ENCODE assay signal across 8 cellular contexts in the genomic region with DNA sequence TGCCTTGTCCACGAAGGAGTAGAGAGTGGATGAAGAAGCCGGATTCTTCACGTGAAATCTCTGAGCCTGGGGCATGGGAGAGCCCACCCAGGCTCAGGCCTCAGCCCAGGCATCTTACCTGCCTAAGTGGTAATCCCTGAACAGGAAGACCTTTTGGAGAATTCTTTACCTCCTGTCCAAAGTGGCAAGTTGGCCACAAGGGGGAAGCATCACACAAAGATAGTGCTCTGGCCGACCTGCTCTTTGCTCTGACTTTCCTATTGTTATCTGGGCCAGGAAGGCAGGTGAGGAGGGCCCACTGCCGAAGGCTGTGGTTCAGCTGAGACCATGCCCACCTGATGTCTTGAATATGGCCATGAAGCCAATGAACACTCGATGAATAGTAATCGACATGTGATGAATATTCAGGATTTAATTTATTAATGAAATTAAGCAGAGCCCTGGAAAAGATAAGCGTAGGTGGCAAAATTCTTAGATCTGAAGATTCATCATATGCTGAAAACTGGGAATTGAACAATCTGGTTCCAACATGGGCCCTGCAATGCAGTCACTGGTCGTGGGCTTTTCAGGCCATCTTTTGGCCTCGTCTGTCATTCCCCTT.
DNase-seq lines count a peak whose midpoint lies in the region; ATAC-seq and TF ChIP-seq lines count a peak whose summit lies in the region.

No MANE protein-coding gene starts in this region.

- H3K4me3 Mint-ChIP-seq in Calu3 (ENCODE audit: low read depth, unreplicated experiment): no peak overlapping the region
- H3K4me3 Mint-ChIP-seq in activated CD4-positive, alpha-beta memory T cell treated with anti-CD3 and anti-CD28 coated beads for 36 hours: no peak overlapping the region

- intact Hi-C loops in Calu3 (cut with micrococcal nuclease; ENCODE audit: unreplicated experiment): loop anchor here (1.0 to 2.0 kb wide), 3 partner anchors 110 to 638 kb away; no protein-coding TSS in a partner anchor
- intact Hi-C loops in activated CD4-positive, alpha-beta memory T cell treated with anti-CD3 and anti-CD28 coated beads for 36 hours (cut with micrococcal nuclease): loop anchor here (2.0 kb wide), 3 partner anchors 118 to 996 kb away; no protein-coding TSS in a partner anchor
- intact Hi-C loops in stomach (cut with DNase I; ENCODE audit: low total_unique reads): no loop called here

- TF ChIP-seq CTCF in Calu3 (IDR thresholded peaks at IDR 0.05; ENCODE audit: unreplicated experiment): peak; percentile 40
- peak in 5 of 7 experiments; percentile 40 to 70 (median 54) for TF ChIP-seq CTCF in stomach (IDR thresholded peaks at IDR 0.05)

- H3K27ac Mint-ChIP-seq in Calu3 (ENCODE audit: unreplicated experiment): no peak overlapping the region
- H3K27ac Mint-ChIP-seq in activated CD4-positive, alpha-beta memory T cell treated with anti-CD3 and anti-CD28 coated beads for 36 hours: no peak overlapping the region

- no peak overlapping the region for H3K27ac ChIP-seq in stomach

- CTCF ChIA-PET in Calu3 (lab: Charles Lee): no interaction called here
- CTCF ChIA-PET in activated CD4-positive, alpha-beta memory T cell treated with anti-CD3 and anti-CD28 coated beads for 36 hours (lab: Charles Lee): interaction anchor here (1.0 to 2.2 kb wide), 4 partner anchors 10 to 638 kb away, joined by 3 to 6 read pairs (median 4); no protein-coding TSS in a partner anchor

- no peaks in the 10 kb centered on the region for H3K4me1 ChIP-seq in stomach

- H3K4me3 ChIP-seq in stomach: no peak overlapping the region

- ATAC-seq in GM19452 (IDR thresholded peaks at IDR 0.05; ENCODE audit: unreplicated experiment) (peak; percentile 74), HG03469 (IDR thresholded peaks at IDR 0.05; ENCODE audit: unreplicated experiment) (peak; percentile 79)

- no peaks in the 10 kb centered on the region for H3K36me3 Mint-ChIP-seq in Calu3 (ENCODE audit: insufficient read depth, unreplicated experiment)
- H3K36me3 Mint-ChIP-seq in activated CD4-positive, alpha-beta memory T cell treated with anti-CD3 and anti-CD28 coated beads for 36 hours: no peaks in the 10 kb centered on the region

- DNase-seq in Calu3 (peak; percentile 67), NCI-H460 (ENCODE audit: extremely low read depth, low read depth) (peak; percentile 52), epidermal melanocyte (ENCODE audit: insufficient read length, low spot score) (peak; percentile 60), middle frontal gyrus (ENCODE audit: extremely low spot score, low spot score) (peak; percentile 78), stomach (peak; percentile 81)
- DNase-seq in activated CD4-positive, alpha-beta memory T cell treated with anti-CD3 and anti-CD28 coated beads for 36 hours: peak; percentile 63

- no peaks in the 10 kb centered on the region for H3K36me3 ChIP-seq in stomach

- H3K4me1 Mint-ChIP-seq in Calu3 (ENCODE audit: low read depth, unreplicated experiment): no peaks in the 10 kb centered on the region
- H3K4me1 Mint-ChIP-seq in activated CD4-positive, alpha-beta memory T cell treated with anti-CD3 and anti-CD28 coated beads for 36 hours (ENCODE audit: low read depth): no peaks in the 10 kb centered on the region

- H3K27me3 Mint-ChIP-seq in Calu3 (ENCODE audit: unreplicated experiment): no peaks in the 10 kb centered on the region
- H3K27me3 Mint-ChIP-seq in activated CD4-positive, alpha-beta memory T cell treated with anti-CD3 and anti-CD28 coated beads for 36 hours: no peaks in the 10 kb centered on the region

- no peaks in the 10 kb centered on the region for H3K9me3 Mint-ChIP-seq in Calu3 (ENCODE audit: low read depth, unreplicated experiment)
- no peaks in the 10 kb centered on the region for H3K9me3 Mint-ChIP-seq in activated CD4-positive, alpha-beta memory T cell treated with anti-CD3 and anti-CD28 coated beads for 36 hours

- POLR2A ChIA-PET in activated CD4-positive, alpha-beta memory T cell treated with anti-CD3 and anti-CD28 coated beads for 36 hours (lab: Charles Lee): no interaction called here

- H3K9me3 ChIP-seq in stomach: no peaks in the 10 kb centered on the region

- WGBS in stomach, 5 donors: 34 to 41% (median 38%) methylated on average over 10 of the region's 10 CpGs

- BruUV-seq in Calu3 (replicated peaks; lab: Mats Ljungman, UMichigan): no TSS peak

- no peaks in the 10 kb centered on the region for H3K27me3 ChIP-seq in stomach

- TF ChIP-seq EP300 in stomach (IDR thresholded peaks at IDR 0.05): no peak

- no peak for TF ChIP-seq POLR2A in stomach (IDR thresholded peaks at IDR 0.05)
